15 cellular contexts compared by ENCODE assay signal in the genomic region with DNA sequence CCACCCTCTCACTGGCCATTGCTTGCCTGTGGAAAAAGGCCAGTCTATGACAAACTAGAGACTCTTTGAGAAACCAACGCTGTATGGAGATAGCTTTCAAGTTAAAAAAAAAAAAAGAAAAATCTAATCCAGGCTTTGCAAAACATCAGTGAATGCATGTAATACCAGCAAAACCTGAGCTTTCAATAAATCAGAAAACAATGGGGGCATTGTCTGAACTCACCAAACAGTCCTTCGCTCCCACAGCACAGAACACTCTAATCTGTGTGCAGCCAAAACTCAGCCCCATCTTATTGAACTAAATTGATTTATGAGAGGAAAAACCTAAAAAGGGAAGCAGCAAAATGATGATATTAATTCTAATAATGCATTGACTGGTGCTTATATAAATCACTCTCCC.
DNase-seq lines count a peak whose midpoint lies in the region; ATAC-seq and TF ChIP-seq lines count a peak whose summit lies in the region.
"Had no signal": no experiment of that assay in that cellular context is flagged by ENCODE, and none has a peak within 500 bp of the region (broad histone marks: within the 10 kb centered on the region; RNA-seq: fewer than 3 reads in every experiment).

No MANE protein-coding gene starts in this region.

- no peak overlapping the region for H3K27ac Mint-ChIP-seq in endodermal cell
- peak overlapping the region; percentile 86 for H3K27ac Mint-ChIP-seq in progenitor cell of endocrine pancreas
- H3K27ac Mint-ChIP-seq in stimulated activated memory B cell treated with anti-CD40 and anti-IgM and Interleukin-4, amounts not matched to agents 10 μg/mL and 1 μg/mL and 100 μg/mL, for 72 hours = no peak overlapping the region

- peaks cover 30% of the 10 kb centered on the region for H3K4me1 ChIP-seq in endodermal cell (ENCODE audit: control insufficient read depth, insufficient read depth, low read length)
- H3K4me1 ChIP-seq: A549 had no signal

- H3K9me3 Mint-ChIP-seq in endodermal cell = no peaks in the 10 kb centered on the region
- no peaks in the 10 kb centered on the region for H3K9me3 Mint-ChIP-seq in progenitor cell of endocrine pancreas (ENCODE audit: low read depth)
- H3K9me3 Mint-ChIP-seq in stimulated activated memory B cell treated with anti-CD40 and anti-IgM and Interleukin-4, amounts not matched to agents 10 μg/mL and 1 μg/mL and 100 μg/mL, for 72 hours = peaks cover 6% of the 10 kb centered on the region

- H3K9me3 ChIP-seq in endodermal cell (ENCODE audit: control insufficient read depth, low read length) = no peaks in the 10 kb centered on the region
- H3K9me3 ChIP-seq: A549 had no signal

- 83 to 100% methylated on average over 2 of the region's 2 CpGs for WGBS in endodermal cell (ENCODE audit: insufficient coverage in 1 of 2, insufficient read length in 1 of 2), 2 experiments

- H3K36me3 Mint-ChIP-seq in endodermal cell (ENCODE audit: low read depth) (no peaks in the 10 kb centered on the region), progenitor cell of endocrine pancreas (ENCODE audit: insufficient read depth) (no peaks in the 10 kb centered on the region)
- no peaks in the 10 kb centered on the region for H3K36me3 Mint-ChIP-seq in stimulated activated memory B cell treated with anti-CD40 and anti-IgM and Interleukin-4, amounts not matched to agents 10 μg/mL and 1 μg/mL and 100 μg/mL, for 72 hours

- no peaks in the 10 kb centered on the region for H3K27me3 ChIP-seq in endodermal cell (ENCODE audit: control insufficient read depth, insufficient read depth, low read length, poor library complexity, severe bottlenecking)

- peak overlapping the region; percentile 83 for H3K27ac ChIP-seq in endodermal cell (ENCODE audit: low read depth, low read length)
- H3K27ac ChIP-seq: A549, KMS-11 had no signal

- H3K27me3 Mint-ChIP-seq in endodermal cell (ENCODE audit: insufficient read depth) (no peaks in the 10 kb centered on the region), progenitor cell of endocrine pancreas (no peaks in the 10 kb centered on the region)
- H3K27me3 Mint-ChIP-seq in stimulated activated memory B cell treated with anti-CD40 and anti-IgM and Interleukin-4, amounts not matched to agents 10 μg/mL and 1 μg/mL and 100 μg/mL, for 72 hours = no peaks in the 10 kb centered on the region

- H3K9ac ChIP-seq in endodermal cell (ENCODE audit: extremely low read depth, low read length, poor library complexity, severe bottlenecking) = no peak overlapping the region
- H3K9ac ChIP-seq: KMS-11 had no signal

- ATAC-seq in stimulated activated memory B cell treated with anti-CD40 and anti-IgM and Interleukin-4, amounts not matched to agents 10 μg/mL and 1 μg/mL and 100 μg/mL, for 72 hours = no peak
- ATAC-seq: A549 had no signal

- TF ChIP-seq CTCF in endodermal cell (conservative IDR thresholded peaks at IDR 0.05) (no peak), progenitor cell of endocrine pancreas (IDR thresholded peaks at IDR 0.05; ENCODE audit: unreplicated experiment) (no peak)

- DNase-seq in NCI-H526 (lab: John Stamatoyannopoulos, UW) (peak; percentile 12 to 53), endodermal cell (no peak), midbrain (lab: John Stamatoyannopoulos, UW) (peak; percentile 11), progenitor cell of endocrine pancreas (ENCODE audit: low spot score, unreplicated experiment) (no peak), erythroblast (lab: John Stamatoyannopoulos, UW) (no peak), NCI-H748 treated with DMSO at 0.1 percent for 48 hours (lab: John Stamatoyannopoulos, UW) (no peak), DMS114 treated with DMSO at 0.1 percent for 48 hours (lab: John Stamatoyannopoulos, UW; ENCODE audit: unreplicated experiment) (no peak)
- DNase-seq: DMS153, H7, NCI-H1048, NCI-H1436 treated with DMSO at 0.1 percent for 48 hours, NCI-H2029 treated with DMSO at 0.1 percent for 48 hours had no signal

- H3K4me3 Mint-ChIP-seq in endodermal cell = no peak overlapping the region
- H3K4me3 Mint-ChIP-seq in progenitor cell of endocrine pancreas (ENCODE audit: low read depth) = no peak overlapping the region
- no peak overlapping the region for H3K4me3 Mint-ChIP-seq in stimulated activated memory B cell treated with anti-CD40 and anti-IgM and Interleukin-4, amounts not matched to agents 10 μg/mL and 1 μg/mL and 100 μg/mL, for 72 hours

- H3K36me3 ChIP-seq in endodermal cell (ENCODE audit: control insufficient read depth, insufficient read depth, low read length) = no peaks in the 10 kb centered on the region

- H3K4me1 Mint-ChIP-seq in endodermal cell (peaks cover 36% of the 10 kb centered on the region), progenitor cell of endocrine pancreas (ENCODE audit: low read depth) (peaks cover 42% of the 10 kb centered on the region)
- no peaks in the 10 kb centered on the region for H3K4me1 Mint-ChIP-seq in stimulated activated memory B cell treated with anti-CD40 and anti-IgM and Interleukin-4, amounts not matched to agents 10 μg/mL and 1 μg/mL and 100 μg/mL, for 72 hours

- no peak overlapping the region for H3K4me3 ChIP-seq in endodermal cell (ENCODE audit: low read length)
- H3K4me3 ChIP-seq: A549 had no signal

- no peak for TF ChIP-seq POLR2A in erythroblast (IDR thresholded peaks at IDR 0.05; ENCODE audit: low read length)

Comparison
In these comparisons a context has a peak if more than half of its experiments do, and no peak if none do; other contexts are left out.
1. DNase-seq: peak in NCI-H526 (2 of 2) and midbrain (single experiment); none in endodermal cell (single experiment), progenitor cell of endocrine pancreas (single experiment), erythroblast (0 of 2), NCI-H748 treated with DMSO at 0.1 percent for 48 hours (single experiment) and DMS114 treated with DMSO at 0.1 percent for 48 hours (single experiment).